In the genomic region with DNA sequence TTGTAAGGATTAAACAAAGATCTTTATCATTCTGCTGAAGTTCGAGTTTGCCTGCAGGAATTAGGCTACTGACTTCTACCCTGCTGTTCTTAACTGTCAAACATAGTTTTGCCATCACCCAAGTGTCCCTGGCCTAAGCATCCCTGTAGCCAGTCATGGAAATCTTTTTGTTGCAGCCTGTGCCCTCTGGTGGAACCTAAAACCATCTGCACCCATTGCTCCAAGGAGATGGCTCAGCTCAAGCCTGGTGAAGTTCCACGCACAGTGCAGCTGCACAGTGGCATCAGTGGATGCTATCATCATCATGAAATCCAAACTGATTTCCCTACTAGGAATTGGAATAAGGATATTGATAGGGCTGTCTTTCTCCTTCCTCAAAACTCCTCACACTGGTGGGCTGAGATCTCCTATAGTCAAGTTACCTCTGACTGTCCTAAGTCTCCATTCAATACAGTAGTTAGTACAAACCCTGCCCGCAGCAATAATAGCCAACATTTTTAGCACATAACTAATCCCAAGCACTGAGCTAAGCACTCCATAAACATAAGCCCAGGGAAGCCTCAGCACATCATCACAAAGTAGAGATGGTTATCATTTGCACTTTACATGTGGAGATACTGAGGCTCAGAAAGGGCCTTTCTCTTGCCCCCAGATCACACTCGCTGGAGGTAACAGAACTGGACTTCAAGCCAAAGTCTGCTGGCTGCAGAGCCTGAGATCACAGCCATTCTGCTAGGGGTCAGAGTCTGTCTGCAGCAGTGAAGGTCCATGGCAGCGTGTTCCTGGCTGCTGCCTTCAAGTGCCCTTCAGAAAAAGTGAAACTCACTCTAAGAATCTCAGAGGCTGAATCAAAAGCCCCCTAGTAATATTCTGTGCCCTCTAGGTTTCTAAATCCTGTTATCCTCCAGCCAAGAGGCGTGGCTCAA, we compare ENCODE assay signal across 11 cellular contexts.
DNase-seq lines count a peak whose midpoint lies in the region; ATAC-seq and TF ChIP-seq lines count a peak whose summit lies in the region.
"Had no signal": no experiment of that assay in that cellular context is flagged by ENCODE, and none has a peak within 500 bp of the region (broad histone marks: within the 10 kb centered on the region; RNA-seq: fewer than 3 reads in every experiment).

No MANE protein-coding gene starts in this region.

- H3K36me3 Mint-ChIP-seq in endothelial cell (ENCODE audit: low read depth, unreplicated experiment), result peaks cover 20% of the 10 kb centered on the region

- H3K27ac ChIP-seq in Peyer's patch, result no peak overlapping the region

- H3K4me3 Mint-ChIP-seq in endothelial cell (ENCODE audit: unreplicated experiment), result no peak overlapping the region

- no peak overlapping the region for H3K27ac Mint-ChIP-seq in endothelial cell (ENCODE audit: unreplicated experiment)

- no peak for TF ChIP-seq POLR2A in Peyer's patch (IDR thresholded peaks at IDR 0.05)

- H3K4me1 Mint-ChIP-seq in endothelial cell (ENCODE audit: unreplicated experiment), result no peaks in the 10 kb centered on the region

- ATAC-seq in HG03457 (IDR thresholded peaks at IDR 0.05; ENCODE audit: unreplicated experiment), result no peak
- ATAC-seq: activated CD4-positive, CD25-positive, alpha-beta regulatory T cell treated with anti-CD3 and anti-CD28 coated beads, Interleukin-2, amount 50 U/mL, for 24 hours had no signal

- TF ChIP-seq CTCF in fibroblast of villous mesenchyme (IDR thresholded peaks at IDR 0.05; ENCODE audit: insufficient read depth, low read depth, low read length) (peak; percentile 19), Peyer's patch (IDR thresholded peaks at IDR 0.05) (peak in 2 of 6 experiments; percentile 11 to 12), endothelial cell (IDR thresholded peaks at IDR 0.05; ENCODE audit: unreplicated experiment) (no peak)

- H3K9me3 ChIP-seq in Peyer's patch, result no peaks in the 10 kb centered on the region
- H3K9me3 ChIP-seq: MG63 had no signal

- H3K4me1 ChIP-seq in Peyer's patch, result no peaks in the 10 kb centered on the region

- DNase-seq in HuH-7.5 (ENCODE audit: low spot score) (peak; percentile 31), RKO (ENCODE audit: low spot score) (peak; percentile 72), fibroblast of villous mesenchyme (ENCODE audit: low read depth) (peak; percentile 5), putamen (ENCODE audit: low spot score) (peak; percentile 24), Peyer's patch (no peak), SKM-1 treated with dmso at 0.1 percent for 144 hours (lab: John Stamatoyannopoulos, UW; ENCODE audit: unreplicated experiment) (no peak), endothelial cell (ENCODE audit: low spot score) (no peak)
- DNase-seq: aorta, MG63 had no signal

- no peak overlapping the region for H3K4me3 ChIP-seq in fibroblast of villous mesenchyme (ENCODE audit: low read depth, low read length)
- H3K4me3 ChIP-seq in Peyer's patch, result no peak overlapping the region
- H3K4me3 ChIP-seq: MG63 had no signal

- peaks cover 5% of the 10 kb centered on the region for H3K27me3 Mint-ChIP-seq in endothelial cell (ENCODE audit: unreplicated experiment)

- no peaks in the 10 kb centered on the region for H3K27me3 ChIP-seq in Peyer's patch
- H3K27me3 ChIP-seq: MG63 had no signal

- H3K9me3 Mint-ChIP-seq in endothelial cell (ENCODE audit: unreplicated experiment), result peaks cover 48% of the 10 kb centered on the region

- no peaks in the 10 kb centered on the region for H3K36me3 ChIP-seq in Peyer's patch
- H3K36me3 ChIP-seq: MG63 had no signal

Comparison
In these comparisons a context has a peak if more than half of its experiments do, and no peak if none do; other contexts are left out.
1. DNase-seq: peak in HuH-7.5 (single experiment), RKO (single experiment), fibroblast of villous mesenchyme (single experiment) and putamen (single experiment); none in Peyer's patch (0 of 3), SKM-1 treated with dmso at 0.1 percent for 144 hours (single experiment) and endothelial cell (single experiment).